In genomic region chr18:44111337-44111736, GRCh38 we compare ENCODE assay signal across 8 cellular contexts.
"Had no signal": no experiment of that assay in that cellular context is flagged by ENCODE, and none has a peak within 500 bp of the region (broad histone marks: within the 10 kb centered on the region; RNA-seq: fewer than 3 reads in every experiment).

No MANE protein-coding gene starts in this region.

- H3K4me3 ChIP-seq: HAP-1 had no signal

- H3K27ac Mint-ChIP-seq: HFFc6, IgD-negative memory B cell had no signal

- H3K36me3 ChIP-seq: HAP-1 had no signal

- H3K36me3 Mint-ChIP-seq: IgD-negative memory B cell had no signal

- DNase-seq: GOT3, H7, HFFc6 had no signal

- FAIRE-seq: HepG2 had no signal

- H3K4me3 Mint-ChIP-seq: HFFc6, IgD-negative memory B cell had no signal

- H3K4me1 ChIP-seq: HAP-1 had no signal

- H3K4me1 Mint-ChIP-seq: IgD-negative memory B cell had no signal

- H3K27ac ChIP-seq: HL-60 had no signal

- H3K9me3 ChIP-seq: HAP-1 had no signal

- H3K9me3 Mint-ChIP-seq: IgD-negative memory B cell had no signal

- ATAC-seq: HCT116, HepG2 had no signal
